Comparison of ENCODE assay signal across 22 cellular contexts in genomic region chr5:125041798-125042197, GRCh38.
"Had no signal": no experiment of that assay in that cellular context is flagged by ENCODE, and none has a peak within 500 bp of the region (broad histone marks: within the 10 kb centered on the region; RNA-seq: fewer than 3 reads in every experiment).

No MANE protein-coding gene starts in this region.

- H3K27me3 Mint-ChIP-seq: activated naive CD4-positive, alpha-beta T cell treated with anti-CD3 and anti-CD28 coated beads, Interleukin-2, amount 10 ng/mL, durations not matched to agents 7 days and 5 days; memory B cell had no signal

- H3K27ac Mint-ChIP-seq: activated naive CD4-positive, alpha-beta T cell treated with anti-CD3 and anti-CD28 coated beads, Interleukin-2, amount 10 ng/mL, durations not matched to agents 7 days and 5 days; activated T-helper 1 cell treated with anti-CD3 and anti-CD28 coated beads, Interleukin-12 subunit alpha, Interleukin-12 subunit beta, Interleukin-2, Interleukin-4 antibody, amounts not matched to agents 30 ng/mL and 10 ng/mL and 1 ng/mL, durations not matched to agents 14 hours and 24 hours and 36 hours; immature natural killer cell; memory B cell; natural killer cell treated with Interleukin-12 subunit alpha and Interleukin-12 subunit beta and Interleukin-15 and Interleukin-18, amount 100 ng/mL, for 72 hours; T-helper 2 cell treated with Interferon-gamma antibody and Interleukin-4, amounts not matched to agents 5 μg/mL and 100 μg/mL, for 36 hours had no signal

- H3K9me3 Mint-ChIP-seq: memory B cell; T-helper 2 cell treated with Interferon-gamma antibody and Interleukin-4, amounts not matched to agents 5 μg/mL and 100 μg/mL, for 36 hours had no signal

- H3K9me3 ChIP-seq: gastroesophageal sphincter, thoracic aorta had no signal

- DNase-seq: activated CD4-positive, alpha-beta T cell treated with anti-CD3 and anti-CD28 coated beads for 4 hours; activated CD4-positive, alpha-beta T cell treated with anti-CD3 and anti-CD28 coated beads, Interleukin-2, amount 50 U/mL, for 48 hours; activated CD8-positive, alpha-beta memory T cell treated with anti-CD3 and anti-CD28 coated beads for 24 hours; activated effector memory CD4-positive, alpha-beta T cell treated with anti-CD3 and anti-CD28 coated beads, Interleukin-2, amount 50 U/mL, for 16 hours; activated naive CD4-positive, alpha-beta T cell treated with anti-CD3 and anti-CD28 coated beads, Interleukin-2, amount 10 ng/mL, durations not matched to agents 7 days and 5 days; amniotic stem cell; caudate nucleus; cortex of kidney; hippocampal formation; immature natural killer cell; kidney; posterior cingulate gyrus; right cardiac atrium; stimulated activated CD4-positive, alpha-beta T cell treated with anti-CD3 and anti-CD28 coated beads, Interleukin-4, amount 100 ng/mL, for 1 hour; stimulated activated naive CD8-positive, alpha-beta T cell treated with anti-CD3 and anti-CD28 coated beads, Interleukin-15, Interleukin-2, amounts not matched to agents 100 U/mL and 50 U/mL, for 24 hours; trophoblast cell had no signal

- H3K4me3 ChIP-seq: gastroesophageal sphincter, thoracic aorta had no signal

- ATAC-seq: gastroesophageal sphincter; natural killer cell treated with Interleukin-12 subunit alpha and Interleukin-12 subunit beta and Interleukin-15 and Interleukin-18, amount 100 ng/mL, for 72 hours; right cardiac atrium; stimulated activated naive CD8-positive, alpha-beta T cell treated with anti-CD3 and anti-CD28 coated beads, Interleukin-15, Interleukin-2, amounts not matched to agents 100 U/mL and 50 U/mL, for 24 hours had no signal

- H3K27ac ChIP-seq: gastroesophageal sphincter, thoracic aorta had no signal

- H3K4me3 Mint-ChIP-seq: activated naive CD4-positive, alpha-beta T cell treated with anti-CD3 and anti-CD28 coated beads, Interleukin-2, amount 10 ng/mL, durations not matched to agents 7 days and 5 days; activated T-helper 1 cell treated with anti-CD3 and anti-CD28 coated beads, Interleukin-12 subunit alpha, Interleukin-12 subunit beta, Interleukin-2, Interleukin-4 antibody, amounts not matched to agents 30 ng/mL and 10 ng/mL and 1 ng/mL, durations not matched to agents 14 hours and 24 hours and 36 hours; immature natural killer cell; memory B cell; natural killer cell treated with Interleukin-12 subunit alpha and Interleukin-12 subunit beta and Interleukin-15 and Interleukin-18, amount 100 ng/mL, for 72 hours; T-helper 2 cell treated with Interferon-gamma antibody and Interleukin-4, amounts not matched to agents 5 μg/mL and 100 μg/mL, for 36 hours had no signal

- H3K36me3 Mint-ChIP-seq: activated naive CD4-positive, alpha-beta T cell treated with anti-CD3 and anti-CD28 coated beads, Interleukin-2, amount 10 ng/mL, durations not matched to agents 7 days and 5 days; immature natural killer cell; memory B cell; natural killer cell treated with Interleukin-12 subunit alpha and Interleukin-12 subunit beta and Interleukin-15 and Interleukin-18, amount 100 ng/mL, for 72 hours had no signal

- H3K27me3 ChIP-seq: gastroesophageal sphincter had no signal

- H3K36me3 ChIP-seq: gastroesophageal sphincter, thoracic aorta had no signal

- H3K4me1 Mint-ChIP-seq: activated naive CD4-positive, alpha-beta T cell treated with anti-CD3 and anti-CD28 coated beads, Interleukin-2, amount 10 ng/mL, durations not matched to agents 7 days and 5 days had no signal
